8 cellular contexts compared by ENCODE assay signal in genomic region chrX:11724122-11725017, GRCh38. TPM values are rescaled to one million over a fixed set of nuclear protein-coding genes. Genes with fewer than 3 reads are reported as not detected.
DNase-seq lines count a peak whose midpoint lies in the region; ATAC-seq and TF ChIP-seq lines count a peak whose summit lies in the region.

No MANE protein-coding gene starts in this region.

- no peak overlapping the region for H4K8ac ChIP-seq in mesenchymal stem cell (ENCODE audit: low read length)

- H3K9me3 Mint-ChIP-seq in CD8-positive, alpha-beta T cell, result no peaks in the 10 kb centered on the region
- peaks cover 3% of the 10 kb centered on the region for H3K9me3 Mint-ChIP-seq in chondrocyte (ENCODE audit: low read depth)

- no peaks in the 10 kb centered on the region for H3K4me1 ChIP-seq in CD8-positive, alpha-beta T cell (ENCODE audit: insufficient read depth, low read length)
- no peaks in the 10 kb centered on the region for H3K4me1 ChIP-seq in mesenchymal stem cell (ENCODE audit: control insufficient read depth, insufficient read depth, low read depth, low read length)

- no peak overlapping the region for H3K4me3 ChIP-seq in CD8-positive, alpha-beta T cell (ENCODE audit: low read depth, low read length)
- H3K4me3 ChIP-seq in mesenchymal stem cell (ENCODE audit: insufficient read depth in 1 of 2, low read depth in 1 of 2, low read length in 2 of 2), result no peak overlapping the region

- no peaks in the 10 kb centered on the region for H3K4me1 Mint-ChIP-seq in CD8-positive, alpha-beta T cell (ENCODE audit: low read depth)
- H3K4me1 Mint-ChIP-seq in chondrocyte (ENCODE audit: low read depth), result no peaks in the 10 kb centered on the region

- H3K4me2 ChIP-seq in mesenchymal stem cell (ENCODE audit: low read length, poor library complexity, severe bottlenecking), result no peak overlapping the region

- no peaks in the 10 kb centered on the region for H3K9me3 ChIP-seq in CD8-positive, alpha-beta T cell (ENCODE audit: low read length)
- H3K9me3 ChIP-seq in mesenchymal stem cell (ENCODE audit: control insufficient read depth, low read length), result no peaks in the 10 kb centered on the region

- TF ChIP-seq CTCF in CD8-positive, alpha-beta T cell (IDR thresholded peaks at IDR 0.05), result peak; percentile 55
- TF ChIP-seq CTCF in chondrocyte (IDR thresholded peaks at IDR 0.05), result peak; percentile 83

- CTCF ChIA-PET in CD8-positive, alpha-beta T cell (lab: Charles Lee), result interaction anchor here (1.0 to 1.6 kb wide), 5 partner anchors 9 to 192 kb away, joined by 3 to 4 read pairs (median 3); no protein-coding TSS in a partner anchor

- no peak overlapping the region for H2BK120ac ChIP-seq in mesenchymal stem cell (ENCODE audit: low read depth, low read length)

- POLR2A ChIA-PET in CD8-positive, alpha-beta T cell (lab: Charles Lee), result interaction anchor here (0.5 kb wide), 1 partner anchor 1952 kb away, joined by 3 read pairs; no protein-coding TSS in a partner anchor

- H3K27me3 Mint-ChIP-seq in CD8-positive, alpha-beta T cell (ENCODE audit: low read depth), result peaks cover 5% of the 10 kb centered on the region
- H3K27me3 Mint-ChIP-seq in chondrocyte (ENCODE audit: low read depth), result no peaks in the 10 kb centered on the region

- H3K27ac Mint-ChIP-seq in CD8-positive, alpha-beta T cell, result no peak overlapping the region
- no peak overlapping the region for H3K27ac Mint-ChIP-seq in chondrocyte (ENCODE audit: unreplicated experiment)

- H3K79me1 ChIP-seq in mesenchymal stem cell (replicated peaks; ENCODE audit: low read length, poor library complexity, severe bottlenecking), result no peaks in the 10 kb centered on the region

- no peaks in the 10 kb centered on the region for H3K36me3 ChIP-seq in CD8-positive, alpha-beta T cell (ENCODE audit: insufficient read depth, low read length)
- H3K36me3 ChIP-seq in mesenchymal stem cell (ENCODE audit: control insufficient read depth in 1 of 2, insufficient read depth in 2 of 2, low read depth in 1 of 2, low read length in 2 of 2), result no peaks in the 10 kb centered on the region

- no peak overlapping the region for H2AK5ac ChIP-seq in mesenchymal stem cell (ENCODE audit: low read length, severe bottlenecking)

- H2BK12ac ChIP-seq in mesenchymal stem cell (ENCODE audit: low read length in 2 of 2), result no peak overlapping the region

- H2AFZ ChIP-seq in mesenchymal stem cell (ENCODE audit: low read depth, low read length), result no peak overlapping the region

- no peak overlapping the region for H3K14ac ChIP-seq in mesenchymal stem cell (ENCODE audit: low read length in 2 of 2)

- no peaks in the 10 kb centered on the region for H3K36me3 Mint-ChIP-seq in CD8-positive, alpha-beta T cell
- H3K36me3 Mint-ChIP-seq in chondrocyte (ENCODE audit: low read depth), result no peaks in the 10 kb centered on the region

- no peak overlapping the region for H3K18ac ChIP-seq in mesenchymal stem cell (ENCODE audit: low read depth in 1 of 2, low read length in 2 of 2)

- no peak overlapping the region for H3K9ac ChIP-seq in mesenchymal stem cell (ENCODE audit: low read length)

- intact Hi-C loops in CD8-positive, alpha-beta T cell (cut with DNase I, micrococcal nuclease), result loop anchor here (1.0 to 2.0 kb wide), 3 partner anchors 46 to 192 kb away; no protein-coding TSS in a partner anchor

- H3K27ac ChIP-seq in CD8-positive, alpha-beta T cell (ENCODE audit: low read depth, low read length), result no peak overlapping the region
- H3K27ac ChIP-seq in mesenchymal stem cell (ENCODE audit: low read length, poor library complexity, severe bottlenecking), result no peak overlapping the region

- no peaks in the 10 kb centered on the region for H3K27me3 ChIP-seq in CD8-positive, alpha-beta T cell (ENCODE audit: insufficient read depth, low read length)
- no peaks in the 10 kb centered on the region for H3K27me3 ChIP-seq in mesenchymal stem cell (ENCODE audit: control insufficient read depth in 1 of 2, insufficient read depth in 1 of 2, low read length in 2 of 2)

- ATAC-seq in CD8-positive, alpha-beta T cell, result no peak
- peak; percentile 66 for ATAC-seq in GM18511 (IDR thresholded peaks at IDR 0.05; ENCODE audit: unreplicated experiment)
- no peak for ATAC-seq in HG02973 (IDR thresholded peaks at IDR 0.05; ENCODE audit: unreplicated experiment)
- no peak for ATAC-seq in HG03469 (IDR thresholded peaks at IDR 0.05; ENCODE audit: unreplicated experiment)
- ATAC-seq in HG03135 (IDR thresholded peaks at IDR 0.05; ENCODE audit: unreplicated experiment), result no peak

- H2BK5ac ChIP-seq in mesenchymal stem cell (ENCODE audit: low read depth, low read length, poor library complexity, severe bottlenecking), result no peak overlapping the region

- H4K91ac ChIP-seq in mesenchymal stem cell (ENCODE audit: low read length), result no peak overlapping the region

- H3K23ac ChIP-seq in mesenchymal stem cell (ENCODE audit: low read length in 2 of 2), result no peak overlapping the region

- no peak overlapping the region for H3K4ac ChIP-seq in mesenchymal stem cell (ENCODE audit: low read depth in 1 of 2, low read length in 2 of 2)

- WGBS in mesenchymal stem cell, result 46% methylated on average over 5 of the region's 7 CpGs

- no peak overlapping the region for H2BK15ac ChIP-seq in mesenchymal stem cell (ENCODE audit: low read depth, poor library complexity, severe bottlenecking)

- H3K4me3 Mint-ChIP-seq in CD8-positive, alpha-beta T cell, result no peak overlapping the region
- H3K4me3 Mint-ChIP-seq in chondrocyte (ENCODE audit: unreplicated experiment), result no peak overlapping the region

- DNase-seq in CD8-positive, alpha-beta T cell, result peak in 1 of 7 experiments; percentile 8
- DNase-seq in NCI-H345 (lab: John Stamatoyannopoulos, UW) (peak; percentile 6), chondrocyte (ENCODE audit: low spot score) (no peak), mesenchymal stem cell (peak; percentile 48)

RNA-seq across cellular contexts. Expression of gene MSL3, which starts 33.7 kb away (rescaled TPM):
- 100 to 1,000 TPM; 104 to 106 TPM for total RNA-seq in CD8-positive, alpha-beta T cell
- 22.0 to 25.2 TPM (median 24.2 TPM) in 3 replicates for total RNA-seq in chondrocyte
- polyA plus RNA-seq in mesenchymal stem cell (2013, experiment 1 of 2), result 24.0 TPM
- 24.4 TPM for polyA plus RNA-seq in mesenchymal stem cell (2013, experiment 2 of 2)

RNA-seq across cellular contexts. Expression of gene ARHGAP6, which starts 58.6 kb away (rescaled TPM):
- total RNA-seq in CD8-positive, alpha-beta T cell, result not detected
- total RNA-seq in chondrocyte, result 0.48 to 1.7 TPM (median 1.5 TPM) in 3 replicates
- polyA plus RNA-seq in mesenchymal stem cell (2013, experiment 1 of 2), result 13.8 TPM
- 13.6 TPM for polyA plus RNA-seq in mesenchymal stem cell (2013, experiment 2 of 2)
